12 cellular contexts compared by ENCODE assay signal in the genomic region with DNA sequence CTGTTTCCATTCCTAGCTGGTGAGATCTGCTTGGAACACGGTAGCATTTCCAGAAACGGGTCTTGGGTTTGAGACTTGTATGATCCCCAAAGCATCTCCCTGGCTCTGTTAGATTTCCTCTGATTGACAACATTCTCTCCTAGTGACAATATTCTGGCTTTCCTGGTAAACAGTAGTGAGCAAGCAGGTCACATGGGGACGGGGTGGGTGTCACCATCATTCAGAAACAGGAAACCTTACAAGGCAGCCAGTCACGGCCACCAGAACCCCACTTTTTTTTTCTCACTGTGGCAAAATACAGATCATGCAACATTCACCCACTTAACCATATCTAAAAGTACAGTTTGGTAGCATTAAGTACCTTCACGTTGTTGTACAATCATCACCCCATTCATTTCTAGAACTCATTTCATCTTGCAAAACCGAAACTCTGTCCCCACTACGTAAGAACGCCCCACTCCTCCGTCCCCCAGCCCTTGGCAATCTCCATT.
DNase-seq lines count a peak whose midpoint lies in the region; ATAC-seq and TF ChIP-seq lines count a peak whose summit lies in the region.
"Had no signal": no experiment of that assay in that cellular context is flagged by ENCODE, and none has a peak within 500 bp of the region (broad histone marks: within the 10 kb centered on the region; RNA-seq: fewer than 3 reads in every experiment).

No MANE protein-coding gene starts in this region.

- H3K36me3 ChIP-seq in heart left ventricle (no peaks in the 10 kb centered on the region), brain microvascular endothelial cell (replicated peaks) (no peaks in the 10 kb centered on the region)

- WGBS in heart left ventricle, 4 donors = 55 to 61% (median 57%) methylated on average over 9 of the region's 9 CpGs

- H3K27me3 ChIP-seq in heart left ventricle = peaks cover 7 to 74% (median 20%) of the 10 kb centered on the region in 9 donors
- H3K27me3 ChIP-seq in brain microvascular endothelial cell (replicated peaks) = peaks cover 36% of the 10 kb centered on the region

- H3K4me3 ChIP-seq in heart left ventricle (peak overlapping the region in 1 of 12 donors; percentile 43), brain microvascular endothelial cell (ENCODE audit: low read depth, low read length) (no peak overlapping the region)

- CTCF ChIA-PET in activated CD4-positive, alpha-beta memory T cell treated with anti-CD3 and anti-CD28 coated beads, Interleukin-2, amount 10 ng/mL, durations not matched to agents 7 days and 5 days (lab: Charles Lee) = interaction anchor here (1.3 kb wide), 2 partner anchors 22 to 34 kb away, joined by 3 to 4 read pairs; no protein-coding TSS in a partner anchor

- TF ChIP-seq CTCF in heart left ventricle (IDR thresholded peaks at IDR 0.05) (no peak), brain microvascular endothelial cell (IDR thresholded peaks at IDR 0.05; ENCODE audit: low read depth, low read length, missing control alignments) (no peak)

- POLR2A ChIA-PET in activated CD4-positive, alpha-beta memory T cell treated with anti-CD3 and anti-CD28 coated beads, Interleukin-2, amount 10 ng/mL, durations not matched to agents 7 days and 5 days (lab: Charles Lee) = no interaction called here

- intact Hi-C loops in heart left ventricle (cut with DNase I) = no loop called here

- H3K27ac Mint-ChIP-seq in activated CD4-positive, alpha-beta memory T cell treated with anti-CD3 and anti-CD28 coated beads, Interleukin-2, amount 10 ng/mL, durations not matched to agents 7 days and 5 days = peak overlapping the region; percentile 70

- peak overlapping the region; percentile 72 for H3K4me3 Mint-ChIP-seq in activated CD4-positive, alpha-beta memory T cell treated with anti-CD3 and anti-CD28 coated beads, Interleukin-2, amount 10 ng/mL, durations not matched to agents 7 days and 5 days

- TF ChIP-seq POLR2A in heart left ventricle (IDR thresholded peaks at IDR 0.05) = no peak

- ATAC-seq in heart left ventricle = peak in 3 of 4 donors; percentile 31 to 63 (median 32)

- peak; percentile 11 for DNase-seq in NOMO-1 treated with DMSO at 0.1 percent for 48 hours (lab: John Stamatoyannopoulos, UW; ENCODE audit: unreplicated experiment)
- DNase-seq in NOMO-1 (lab: John Stamatoyannopoulos, UW; ENCODE audit: unreplicated experiment in 2 of 2) = no peak
- peak; percentile 61 for DNase-seq in activated CD4-positive, alpha-beta memory T cell treated with anti-CD3 and anti-CD28 coated beads, Interleukin-2, amount 10 ng/mL, durations not matched to agents 7 days and 5 days
- no peak for DNase-seq in heart left ventricle
- peak; percentile 61 for DNase-seq in stimulated activated CD4-positive, alpha-beta T cell treated with anti-CD3 and anti-CD28 coated beads, Interleukin-4, amount 100 ng/mL, for 24 hours
- DNase-seq in midbrain (lab: John Stamatoyannopoulos, UW) = no peak
- no peak for DNase-seq in brain microvascular endothelial cell
- no peak for DNase-seq in kidney glomerular epithelial cell (lab: John Stamatoyannopoulos, UW)
- DNase-seq: 8988T, GDM1, NCI-H526, trophoblast cell had no signal

- no peaks in the 10 kb centered on the region for H3K9me3 ChIP-seq in heart left ventricle

- peak overlapping the region in 4 of 12 donors; percentile 11 to 46 (median 21) for H3K27ac ChIP-seq in heart left ventricle
- no peak overlapping the region for H3K27ac ChIP-seq in brain microvascular endothelial cell

- H3K4me1 Mint-ChIP-seq in activated CD4-positive, alpha-beta memory T cell treated with anti-CD3 and anti-CD28 coated beads, Interleukin-2, amount 10 ng/mL, durations not matched to agents 7 days and 5 days = peaks cover 43% of the 10 kb centered on the region

- H3K9me3 Mint-ChIP-seq in activated CD4-positive, alpha-beta memory T cell treated with anti-CD3 and anti-CD28 coated beads, Interleukin-2, amount 10 ng/mL, durations not matched to agents 7 days and 5 days = no peaks in the 10 kb centered on the region

- peaks cover 0 to 31% (median 3%) of the 10 kb centered on the region in 12 donors for H3K4me1 ChIP-seq in heart left ventricle

- in situ Hi-C loops in brain microvascular endothelial cell (cut with HindIII; ENCODE audit: low pct_ligation_motif_present, low sequenced_read_pairs) = no loop called here

- H3K27me3 Mint-ChIP-seq in activated CD4-positive, alpha-beta memory T cell treated with anti-CD3 and anti-CD28 coated beads, Interleukin-2, amount 10 ng/mL, durations not matched to agents 7 days and 5 days = peaks cover 55% of the 10 kb centered on the region

- no peaks in the 10 kb centered on the region for H3K36me3 Mint-ChIP-seq in activated CD4-positive, alpha-beta memory T cell treated with anti-CD3 and anti-CD28 coated beads, Interleukin-2, amount 10 ng/mL, durations not matched to agents 7 days and 5 days (ENCODE audit: low read depth)

Comparison
In these comparisons a context has a peak if more than half of its experiments do, and no peak if none do; other contexts are left out.
1. DNase-seq: peak in NOMO-1 treated with DMSO at 0.1 percent for 48 hours (single experiment), activated CD4-positive, alpha-beta memory T cell treated with anti-CD3 and anti-CD28 coated beads, Interleukin-2, amount 10 ng/mL, durations not matched to agents 7 days and 5 days (single experiment) and stimulated activated CD4-positive, alpha-beta T cell treated with anti-CD3 and anti-CD28 coated beads, Interleukin-4, amount 100 ng/mL, for 24 hours (single experiment); none in NOMO-1 (0 of 2), heart left ventricle (0 of 5), midbrain (single experiment), brain microvascular endothelial cell (single experiment) and kidney glomerular epithelial cell (single experiment).